ENCODE assay signal across 13 cellular contexts in genomic region chr2:974054-974453, GRCh38.
A peak's percentile ranks its signal among the peaks of the same experiment; 100 is the strongest.
DNase-seq lines count a peak whose midpoint lies in the region; ATAC-seq and TF ChIP-seq lines count a peak whose summit lies in the region.
"Had no signal": no experiment of that assay in that cellular context is flagged by ENCODE, and none has a peak within 500 bp of the region (broad histone marks: within the 10 kb centered on the region; RNA-seq: fewer than 3 reads in every experiment).

No MANE protein-coding gene starts in this region.

- H3K4me3 ChIP-seq in DND-41 (ENCODE audit: low read depth in 1 of 2, low read length in 2 of 2): peak overlapping the region in 1 of 2 experiments; percentile 46; a peak in 2 of 4 replicates
- H3K4me3 ChIP-seq in NB4 (ENCODE audit: low read depth, low read length): no peak overlapping the region
- H3K4me3 ChIP-seq: adrenal gland, gastrocnemius medialis had no signal

- peaks cover 18 to 36% of the 10 kb centered on the region in 2 donors for H3K27me3 Mint-ChIP-seq in effector memory CD8-positive, alpha-beta T cell

- in situ Hi-C loops in GM13976 (cut with MboI; ENCODE audit: low sequenced_read_pairs, unreplicated experiment): no loop called here

- peak overlapping the region; percentile 58 for H3K4me2 ChIP-seq in DND-41 (ENCODE audit: insufficient read depth, low read length)

- no peaks in the 10 kb centered on the region for H4K20me1 ChIP-seq in DND-41 (ENCODE audit: insufficient read depth, low read length)

- peak overlapping the region; percentile 86 for H3K27ac ChIP-seq in DND-41 (ENCODE audit: low read length)
- H3K27ac ChIP-seq: adrenal gland, C4-2B, gastrocnemius medialis had no signal

- peak overlapping the region in 1 of 2 donors; percentile 11 for H3K4me3 Mint-ChIP-seq in effector memory CD8-positive, alpha-beta T cell

- peaks cover 0 to 12% of the 10 kb centered on the region in 2 donors for H3K4me1 Mint-ChIP-seq in effector memory CD8-positive, alpha-beta T cell (ENCODE audit: low read depth in 2 of 2)

- H3K9me3 Mint-ChIP-seq in effector memory CD8-positive, alpha-beta T cell: peaks cover 4 to 19% of the 10 kb centered on the region in 2 donors

- 0 out of 2 replicates have a peak, but pooled peaks cover 6% of the 10 kb centered on the region for H3K36me3 ChIP-seq in DND-41 (ENCODE audit: insufficient read depth, low read length)
- H3K36me3 ChIP-seq: adrenal gland, gastrocnemius medialis had no signal

- H3K79me2 ChIP-seq in DND-41 (ENCODE audit: insufficient read depth, low read length): peaks cover 56% of the 10 kb centered on the region

- H2AFZ ChIP-seq in DND-41 (ENCODE audit: low read depth, low read length): peak overlapping the region; percentile 55

- peak overlapping the region; percentile 48 for H3K9ac ChIP-seq in DND-41 (ENCODE audit: low read depth, low read length)

- no peak for TF ChIP-seq CTCF in DND-41 (IDR thresholded peaks at IDR 0.05; ENCODE audit: borderline replicate concordance, extremely low read depth, low read length, poor library complexity, severe bottlenecking)
- no peak for TF ChIP-seq CTCF in NB4 (IDR thresholded peaks at IDR 0.05; ENCODE audit: low read depth, low read length)
- no peak for TF ChIP-seq CTCF in GM13976 (IDR thresholded peaks at IDR 0.05; ENCODE audit: borderline replicate concordance, control extremely low read depth, extremely low read depth, insufficient read depth, missing control alignments)

- peak; percentile 89 for DNase-seq in DND-41
- peak; percentile 12 for DNase-seq in NB4 (ENCODE audit: low read depth)
- DNase-seq in effector memory CD8-positive, alpha-beta T cell: no peak
- DNase-seq in hepatic stellate cell (ENCODE audit: low spot score): no peak
- no peak for DNase-seq in effector CD8-positive, alpha-beta T cell (lab: John Stamatoyannopoulos, UW)
- no peak for DNase-seq in GM13976 (ENCODE audit: low spot score)
- DNase-seq: dermis blood vessel endothelial cell, gastrocnemius medialis, kidney had no signal

- H3K9me3 ChIP-seq in DND-41 (ENCODE audit: insufficient read depth, low read length, severe bottlenecking): peaks cover 2% of the 10 kb centered on the region
- H3K9me3 ChIP-seq: gastrocnemius medialis had no signal

- TF ChIP-seq POLR2A in NB4 (IDR thresholded peaks at IDR 0.05; ENCODE audit: extremely low read depth, insufficient read length): no peak

- no peak overlapping the region for H3K27ac Mint-ChIP-seq in effector memory CD8-positive, alpha-beta T cell

- H3K27me3 ChIP-seq in DND-41 (ENCODE audit: insufficient read depth, low read length, poor library complexity): no peaks in the 10 kb centered on the region
- H3K27me3 ChIP-seq: adrenal gland, gastrocnemius medialis had no signal

- H3K36me3 Mint-ChIP-seq in effector memory CD8-positive, alpha-beta T cell (ENCODE audit: insufficient read depth): peaks cover 2% of the 10 kb centered on the region

- H3K4me1 ChIP-seq in DND-41 (ENCODE audit: insufficient read depth, low read length): peaks cover 37% of the 10 kb centered on the region
- H3K4me1 ChIP-seq: adrenal gland, gastrocnemius medialis had no signal

- ATAC-seq in DND-41 (ENCODE audit: insufficient read depth, low read depth): peak; percentile 100
- ATAC-seq in GM21367 (IDR thresholded peaks at IDR 0.05; ENCODE audit: unreplicated experiment): peak; percentile 89
- peak; percentile 84 for ATAC-seq in effector memory CD8-positive, alpha-beta T cell (replicated peaks)
- ATAC-seq in GM19463 (IDR thresholded peaks at IDR 0.05; ENCODE audit: unreplicated experiment): no peak
- ATAC-seq: gastrocnemius medialis had no signal

Comparison
In these comparisons a context has a peak if more than half of its experiments do, and no peak if none do; other contexts are left out.
1. DNase-seq: peak in DND-41 (single experiment) and NB4 (single experiment); none in effector memory CD8-positive, alpha-beta T cell (0 of 3), hepatic stellate cell (single experiment), effector CD8-positive, alpha-beta T cell (single experiment) and GM13976 (single experiment).